In the genomic region with DNA sequence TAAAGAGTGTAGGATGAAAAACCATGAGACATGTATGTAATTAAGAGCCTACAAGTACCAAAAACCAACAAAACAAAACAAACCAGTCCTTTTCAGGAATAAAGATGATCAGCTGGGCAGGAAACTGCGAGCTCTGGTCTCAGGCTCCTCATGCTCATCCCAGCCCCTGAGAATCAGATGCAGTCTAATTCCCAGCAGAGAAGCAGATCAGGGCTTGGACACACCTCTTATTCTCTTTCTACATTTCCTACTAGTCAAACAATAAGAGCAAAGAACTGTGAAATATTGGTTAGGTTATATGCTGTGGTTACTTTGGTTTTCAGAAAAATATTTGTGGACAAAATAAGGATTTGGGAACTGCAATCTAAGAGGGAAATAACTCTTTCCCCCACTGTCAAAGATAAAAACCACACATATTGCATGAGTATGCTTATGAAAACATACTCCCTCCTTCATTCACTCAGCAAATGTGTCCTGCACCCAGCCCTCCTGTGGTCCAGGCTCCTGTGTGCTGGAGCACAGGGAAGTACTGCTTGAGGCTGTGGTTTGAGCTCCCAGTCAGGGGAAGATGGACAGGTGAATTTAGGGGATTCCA, we compare ENCODE assay signal across 1 cellular context.
TF ChIP-seq lines count a peak whose summit lies in the region.

No MANE protein-coding gene starts in this region.

TF ChIP-seq in IMR-90, 13 proteins besides CTCF, POLR2A, EP300 and RAD21:
- no peak for TF ChIP-seq RCOR1 (IDR thresholded peaks at IDR 0.05; ENCODE audit: insufficient replicate concordance, low read length)
- no peak for TF ChIP-seq CEBPB (IDR thresholded peaks at IDR 0.05; ENCODE audit: low read depth, low read length)
- no peak for TF ChIP-seq BHLHE40 (IDR thresholded peaks at IDR 0.05; ENCODE audit: low read depth, low read length)
- TF ChIP-seq MXI1 (IDR thresholded peaks at IDR 0.05; ENCODE audit: borderline replicate concordance, low read depth, low read length), result no peak
- no peak for TF ChIP-seq RFX5 (IDR thresholded peaks at IDR 0.05; ENCODE audit: low read depth, low read length)
- no peak for TF ChIP-seq CHD1 (IDR thresholded peaks at IDR 0.05; ENCODE audit: low read depth, low read length)
- no peak for TF ChIP-seq MAFK (IDR thresholded peaks at IDR 0.05; ENCODE audit: low read depth, low read length)
- no peak for TF ChIP-seq MAZ (IDR thresholded peaks at IDR 0.05; ENCODE audit: borderline replicate concordance, low read depth, low read length)
- TF ChIP-seq, protein P1, sequence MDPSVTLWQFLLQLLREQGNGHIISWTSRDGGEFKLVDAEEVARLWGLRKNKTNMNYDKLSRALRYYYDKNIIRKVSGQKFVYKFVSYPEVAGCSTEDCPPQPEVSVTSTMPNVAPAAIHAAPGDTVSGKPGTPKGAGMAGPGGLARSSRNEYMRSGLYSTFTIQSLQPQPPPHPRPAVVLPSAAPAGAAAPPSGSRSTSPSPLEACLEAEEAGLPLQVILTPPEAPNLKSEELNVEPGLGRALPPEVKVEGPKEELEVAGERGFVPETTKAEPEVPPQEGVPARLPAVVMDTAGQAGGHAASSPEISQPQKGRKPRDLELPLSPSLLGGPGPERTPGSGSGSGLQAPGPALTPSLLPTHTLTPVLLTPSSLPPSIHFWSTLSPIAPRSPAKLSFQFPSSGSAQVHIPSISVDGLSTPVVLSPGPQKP (IDR thresholded peaks at IDR 0.05; ENCODE audit: borderline replicate concordance, low read depth, low read length), result no peak
- no peak for TF ChIP-seq USF2 (IDR thresholded peaks at IDR 0.05; ENCODE audit: low read depth, low read length)
- no peak for TF ChIP-seq FOS (IDR thresholded peaks at IDR 0.05; ENCODE audit: low read depth, low read length)
- no peak for TF ChIP-seq NFE2L2 (IDR thresholded peaks at IDR 0.05; ENCODE audit: low read depth, low read length)
- no peak for TF ChIP-seq SMC3 (IDR thresholded peaks at IDR 0.05; ENCODE audit: low read depth, low read length)
